24 cellular contexts compared by ENCODE assay signal in genomic region chr14:29607129-29607528, GRCh38.
"Had no signal": no experiment of that assay in that cellular context is flagged by ENCODE, and none has a peak within 500 bp of the region (broad histone marks: within the 10 kb centered on the region; RNA-seq: fewer than 3 reads in every experiment).

No MANE protein-coding gene starts in this region.

- H3K27ac ChIP-seq: dorsolateral prefrontal cortex, gastrocnemius medialis, right lobe of liver, testis, tibial nerve, upper lobe of left lung had no signal

- DNase-seq: dorsolateral prefrontal cortex; effector CD4-positive, alpha-beta T cell; foreskin fibroblast; gastrocnemius medialis; head of caudate nucleus; kidney; midbrain; naive thymus-derived CD8-positive, alpha-beta T cell; nephron progenitor cell; nucleus accumbens; posterior cingulate gyrus; retina; right lobe of liver; stimulated activated CD4-positive, alpha-beta T cell treated with anti-CD3 and anti-CD28 coated beads, Interleukin-4, amount 100 ng/mL, for 4 hours; stimulated activated naive CD8-positive, alpha-beta T cell treated with anti-CD3 and anti-CD28 coated beads, Interleukin-15, Interleukin-2, amounts not matched to agents 100 U/mL and 50 U/mL, for 24 hours; substantia nigra; testis; upper lobe of left lung had no signal

- ATAC-seq: gastrocnemius medialis; left lobe of liver; naive thymus-derived CD8-positive, alpha-beta T cell; right lobe of liver; stimulated activated memory B cell treated with anti-CD40 and anti-IgM and Interleukin-4, amounts not matched to agents 10 μg/mL and 1 μg/mL and 100 μg/mL, for 72 hours; stimulated activated naive CD8-positive, alpha-beta T cell treated with anti-CD3 and anti-CD28 coated beads, Interleukin-15, Interleukin-2, amounts not matched to agents 100 U/mL and 50 U/mL, for 24 hours had no signal

- H3K4me3 Mint-ChIP-seq: central memory CD8-positive, alpha-beta T cell; memory B cell; naive thymus-derived CD8-positive, alpha-beta T cell; nephron progenitor cell; stimulated activated memory B cell treated with anti-CD40 and anti-IgM and Interleukin-4, amounts not matched to agents 10 μg/mL and 1 μg/mL and 100 μg/mL, for 72 hours had no signal

- H3K36me3 Mint-ChIP-seq: stimulated activated memory B cell treated with anti-CD40 and anti-IgM and Interleukin-4, amounts not matched to agents 10 μg/mL and 1 μg/mL and 100 μg/mL, for 72 hours had no signal

- H3K27ac Mint-ChIP-seq: memory B cell; naive thymus-derived CD8-positive, alpha-beta T cell; nephron progenitor cell; stimulated activated memory B cell treated with anti-CD40 and anti-IgM and Interleukin-4, amounts not matched to agents 10 μg/mL and 1 μg/mL and 100 μg/mL, for 72 hours had no signal

- H3K36me3 ChIP-seq: gastrocnemius medialis, right lobe of liver, upper lobe of left lung had no signal

- H3K9me3 Mint-ChIP-seq: nephron progenitor cell had no signal

- H3K4me1 Mint-ChIP-seq: central memory CD8-positive, alpha-beta T cell; memory B cell; naive thymus-derived CD8-positive, alpha-beta T cell; stimulated activated memory B cell treated with anti-CD40 and anti-IgM and Interleukin-4, amounts not matched to agents 10 μg/mL and 1 μg/mL and 100 μg/mL, for 72 hours had no signal

- H3K27me3 Mint-ChIP-seq: central memory CD8-positive, alpha-beta T cell; memory B cell; naive thymus-derived CD8-positive, alpha-beta T cell; stimulated activated memory B cell treated with anti-CD40 and anti-IgM and Interleukin-4, amounts not matched to agents 10 μg/mL and 1 μg/mL and 100 μg/mL, for 72 hours had no signal

- H3K4me1 ChIP-seq: gastrocnemius medialis, right lobe of liver, testis, tibial nerve, upper lobe of left lung had no signal

- H3K27me3 ChIP-seq: dorsolateral prefrontal cortex, gastrocnemius medialis, right lobe of liver, testis, tibial nerve, upper lobe of left lung had no signal

- H3K4me3 ChIP-seq: dorsolateral prefrontal cortex, gastrocnemius medialis, lung, right lobe of liver, testis, tibial nerve, upper lobe of left lung had no signal

- H3K9me3 ChIP-seq: gastrocnemius medialis, right lobe of liver, testis, tibial nerve, upper lobe of left lung had no signal
